In genomic region chr10:21257919-21258318, GRCh38 we compare ENCODE assay signal across 18 cellular contexts.
"Had no signal": no experiment of that assay in that cellular context is flagged by ENCODE, and none has a peak within 500 bp of the region (broad histone marks: within the 10 kb centered on the region; RNA-seq: fewer than 3 reads in every experiment).

No MANE protein-coding gene starts in this region.

- ATAC-seq: activated CD8-positive, alpha-beta T cell treated with anti-CD3 and anti-CD28 coated beads, Interleukin-2, amount 10 ng/mL, durations not matched to agents 7 days and 5 days; heart right ventricle; left lobe of liver; natural killer cell; right lobe of liver had no signal

- H3K9me3 ChIP-seq: heart right ventricle, right lobe of liver had no signal

- H3K4me3 ChIP-seq: heart right ventricle, right lobe of liver had no signal

- H3K36me3 ChIP-seq: heart right ventricle, right lobe of liver, WERI-Rb-1 had no signal

- H3K27me3 ChIP-seq: heart right ventricle, right lobe of liver had no signal

- DNase-seq: activated CD4-positive, alpha-beta T cell treated with anti-CD3 and anti-CD28 coated beads for 4 hours; activated CD8-positive, alpha-beta T cell treated with anti-CD3 and anti-CD28 coated beads, Interleukin-2, amount 10 ng/mL, durations not matched to agents 7 days and 5 days; activated naive CD4-positive, alpha-beta T cell treated with anti-CD3 and anti-CD28 coated beads for 36 hours; cortex of kidney; effector memory CD4-positive, alpha-beta T cell; heart right ventricle; islet precursor cell; mammary epithelial cell; natural killer cell; nucleus accumbens; right lobe of liver; stimulated activated CD4-positive, alpha-beta T cell treated with anti-CD3 and anti-CD28 coated beads, Interleukin-2, amount 100 ng/mL, for 24 hours; stimulated activated naive CD4-positive, alpha-beta T cell; substantia nigra; T-helper 1 cell; WERI-Rb-1 had no signal

- H3K4me1 ChIP-seq: right lobe of liver had no signal

- H3K27ac ChIP-seq: epithelial cell of prostate, heart right ventricle, right lobe of liver, WERI-Rb-1 had no signal
